In the genomic region with DNA sequence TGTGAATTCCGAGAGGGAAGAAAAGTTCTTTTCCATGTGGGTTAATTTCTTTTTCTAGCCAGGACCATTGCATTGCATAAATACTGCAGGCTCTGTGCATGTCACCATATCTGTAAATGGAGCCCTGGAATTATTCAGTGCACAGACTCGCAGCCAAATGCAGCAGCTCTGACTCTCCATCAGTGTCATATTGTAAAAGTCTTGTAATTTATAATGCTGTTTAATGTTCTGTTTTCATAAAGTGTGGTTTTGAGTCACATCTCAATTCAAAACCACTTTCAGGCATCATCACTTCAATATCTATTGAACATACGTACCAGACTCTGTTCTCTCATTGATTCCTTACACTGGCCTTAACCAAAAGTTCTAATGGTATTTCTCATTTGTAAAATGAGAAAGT, we compare ENCODE assay signal across 1 cellular context.
TF ChIP-seq lines count a peak whose summit lies in the region.

No MANE protein-coding gene starts in this region.

TF ChIP-seq in IMR-90, 13 proteins besides CTCF, POLR2A, EP300 and RAD21:
- TF ChIP-seq SMC3 (IDR thresholded peaks at IDR 0.05; ENCODE audit: low read depth, low read length) = no peak
- no peak for TF ChIP-seq CEBPB (IDR thresholded peaks at IDR 0.05; ENCODE audit: low read depth, low read length)
- no peak for TF ChIP-seq MAZ (IDR thresholded peaks at IDR 0.05; ENCODE audit: borderline replicate concordance, low read depth, low read length)
- TF ChIP-seq MAFK (IDR thresholded peaks at IDR 0.05; ENCODE audit: low read depth, low read length) = no peak
- no peak for TF ChIP-seq MXI1 (IDR thresholded peaks at IDR 0.05; ENCODE audit: borderline replicate concordance, low read depth, low read length)
- no peak for TF ChIP-seq FOS (IDR thresholded peaks at IDR 0.05; ENCODE audit: low read depth, low read length)
